Comparison of ENCODE assay signal across 12 cellular contexts in genomic region chr1:36542962-36543515, GRCh38.
DNase-seq lines count a peak whose midpoint lies in the region; TF ChIP-seq lines count a peak whose summit lies in the region.
"Had no signal": no experiment of that assay in that cellular context is flagged by ENCODE, and none has a peak within 500 bp of the region (broad histone marks: within the 10 kb centered on the region; RNA-seq: fewer than 3 reads in every experiment).

No MANE protein-coding gene starts in this region.

- H3K36me3 Mint-ChIP-seq in endodermal cell (ENCODE audit: low read depth): no peaks in the 10 kb centered on the region
- no peaks in the 10 kb centered on the region for H3K36me3 Mint-ChIP-seq in immature natural killer cell

- no peak overlapping the region for H3K9ac ChIP-seq in endodermal cell (ENCODE audit: extremely low read depth, low read length, poor library complexity, severe bottlenecking)

- H3K4me3 Mint-ChIP-seq in endodermal cell (no peak overlapping the region), immature natural killer cell (no peak overlapping the region)
- H3K4me3 Mint-ChIP-seq: activated T-helper 17 cell treated with anti-CD3 and anti-CD28 coated beads, Interleukin-2, amount 50 U/mL, for 72 hours; T-helper 2 cell treated with Interferon-gamma antibody and Interleukin-4, amounts not matched to agents 5 μg/mL and 100 μg/mL, for 36 hours had no signal

- H3K4me1 ChIP-seq in endodermal cell (ENCODE audit: control insufficient read depth, insufficient read depth, low read length): no peaks in the 10 kb centered on the region
- no peaks in the 10 kb centered on the region for H3K4me1 ChIP-seq in Peyer's patch
- H3K4me1 ChIP-seq: psoas muscle had no signal

- TF ChIP-seq POLR2A in Peyer's patch (IDR thresholded peaks at IDR 0.05): no peak

- peak; percentile 39 for TF ChIP-seq CTCF in GM06990 (IDR thresholded peaks at IDR 0.05; ENCODE audit: insufficient read depth, low read length, poor library complexity, severe bottlenecking)
- peak; percentile 75 for TF ChIP-seq CTCF in endodermal cell (conservative IDR thresholded peaks at IDR 0.05)
- TF ChIP-seq CTCF in Peyer's patch (IDR thresholded peaks at IDR 0.05): no peak

- WGBS in endodermal cell (ENCODE audit: insufficient coverage in 1 of 2, insufficient read length in 1 of 2), 2 experiments: 50 to 63% methylated on average over 2 to 6 of the region's 6 CpGs

- H3K9me3 ChIP-seq in endodermal cell (ENCODE audit: control insufficient read depth, low read length) (no peaks in the 10 kb centered on the region), Peyer's patch (no peaks in the 10 kb centered on the region)
- H3K9me3 ChIP-seq: psoas muscle had no signal

- H3K36me3 ChIP-seq in GM06990 (ENCODE audit: control insufficient read depth, insufficient read depth, low read length) (no peaks in the 10 kb centered on the region), endodermal cell (ENCODE audit: control insufficient read depth, insufficient read depth, low read length) (no peaks in the 10 kb centered on the region), Peyer's patch (no peaks in the 10 kb centered on the region)

- H3K27ac Mint-ChIP-seq in endodermal cell (no peak overlapping the region), immature natural killer cell (no peak overlapping the region)
- H3K27ac Mint-ChIP-seq: activated T-helper 17 cell treated with anti-CD3 and anti-CD28 coated beads, Interleukin-2, amount 50 U/mL, for 72 hours; T-helper 2 cell treated with Interferon-gamma antibody and Interleukin-4, amounts not matched to agents 5 μg/mL and 100 μg/mL, for 36 hours had no signal

- no peak overlapping the region for H3K27ac ChIP-seq in endodermal cell (ENCODE audit: low read depth, low read length)
- H3K27ac ChIP-seq in Peyer's patch: no peak overlapping the region
- H3K27ac ChIP-seq: psoas muscle had no signal

- H3K4me1 Mint-ChIP-seq in endodermal cell (peaks cover 10% of the 10 kb centered on the region), immature natural killer cell (no peaks in the 10 kb centered on the region)
- H3K4me1 Mint-ChIP-seq: activated T-helper 17 cell treated with anti-CD3 and anti-CD28 coated beads, Interleukin-2, amount 50 U/mL, for 72 hours had no signal

- DNase-seq in A172 (ENCODE audit: low spot score): peak; percentile 2
- DNase-seq in GM06990 (ENCODE audit: extremely low read depth, insufficient read length): no peak
- peak; percentile 69 for DNase-seq in NCI-H69 (lab: John Stamatoyannopoulos, UW)
- peak; percentile 83 for DNase-seq in endodermal cell
- no peak for DNase-seq in COLO668 (lab: John Stamatoyannopoulos, UW; ENCODE audit: unreplicated experiment)
- DNase-seq in germinal center (ENCODE audit: low spot score): no peak
- no peak for DNase-seq in Peyer's patch
- DNase-seq in immature natural killer cell: no peak
- DNase-seq: NCI-H1105, psoas muscle had no signal

- no peaks in the 10 kb centered on the region for H3K9me3 Mint-ChIP-seq in endodermal cell
- no peaks in the 10 kb centered on the region for H3K9me3 Mint-ChIP-seq in immature natural killer cell
- H3K9me3 Mint-ChIP-seq: activated T-helper 17 cell treated with anti-CD3 and anti-CD28 coated beads, Interleukin-2, amount 50 U/mL, for 72 hours; T-helper 2 cell treated with Interferon-gamma antibody and Interleukin-4, amounts not matched to agents 5 μg/mL and 100 μg/mL, for 36 hours had no signal

- H3K4me3 ChIP-seq in GM06990 (replicated peaks; ENCODE audit: low read depth, low read length) (no peak overlapping the region), endodermal cell (ENCODE audit: low read length) (no peak overlapping the region), Peyer's patch (no peak overlapping the region)
- H3K4me3 ChIP-seq: psoas muscle had no signal

- H3K27me3 Mint-ChIP-seq in endodermal cell (ENCODE audit: insufficient read depth): peaks cover 9% of the 10 kb centered on the region
- H3K27me3 Mint-ChIP-seq in immature natural killer cell (ENCODE audit: low read depth in 3 of 3): peaks cover 4 to 16% (median 9%) of the 10 kb centered on the region in 3 donors

- H3K27me3 ChIP-seq in GM06990 (replicated peaks; ENCODE audit: control insufficient read depth, insufficient read depth, low read length): no peaks in the 10 kb centered on the region; the same call in 1 of the 2 replicates
- H3K27me3 ChIP-seq in endodermal cell (ENCODE audit: control insufficient read depth, insufficient read depth, low read length, poor library complexity, severe bottlenecking): peaks cover 4% of the 10 kb centered on the region
- H3K27me3 ChIP-seq in Peyer's patch: no peaks in the 10 kb centered on the region

Comparison
In these comparisons a context has a peak if more than half of its experiments do, and no peak if none do; other contexts are left out.
1. DNase-seq: peak in A172 (single experiment), NCI-H69 (single experiment) and endodermal cell (single experiment); none in GM06990 (single experiment), COLO668 (single experiment), germinal center (single experiment), Peyer's patch (0 of 3) and immature natural killer cell (0 of 3).
2. CTCF ChIP-seq: peak in GM06990 (single experiment) and endodermal cell (single experiment); none in Peyer's patch (0 of 6).